Comparison of ENCODE assay signal across 1 cellular context in genomic region chrX:106698693-106699092, GRCh38.
TF ChIP-seq lines count a peak whose summit lies in the region.

No MANE protein-coding gene starts in this region.

TF ChIP-seq in SK-N-SH, 30 proteins besides CTCF, POLR2A, EP300 and RAD21 (continued from another document):
- TF ChIP-seq ZBTB33 (IDR thresholded peaks at IDR 0.05; ENCODE audit: borderline replicate concordance, low read depth) = no peak
- no peak for TF ChIP-seq ELF1 (IDR thresholded peaks at IDR 0.05)
- TF ChIP-seq FOXM1 (IDR thresholded peaks at IDR 0.05; ENCODE audit: low read depth) = no peak
- no peak for TF ChIP-seq GATA2 (CRISPR knock-in tag; IDR thresholded peaks at IDR 0.05)
- TF ChIP-seq MEF2A (IDR thresholded peaks at IDR 0.05; ENCODE audit: borderline replicate concordance, low read depth) = no peak
- no peak for TF ChIP-seq TCF12 (IDR thresholded peaks at IDR 0.05)
- TF ChIP-seq TEAD4 (IDR thresholded peaks at IDR 0.05; ENCODE audit: borderline replicate concordance, insufficient read depth) = no peak
- TF ChIP-seq NRF1 (IDR thresholded peaks at IDR 0.05; ENCODE audit: low read depth, low read length) = no peak
- no peak for TF ChIP-seq GABPA (IDR thresholded peaks at IDR 0.05; ENCODE audit: low read depth)
- no peak for TF ChIP-seq RCOR1 (IDR thresholded peaks at IDR 0.05; ENCODE audit: low read length)
- TF ChIP-seq NFIC (IDR thresholded peaks at IDR 0.05; ENCODE audit: borderline replicate concordance) = no peak
- no peak for TF ChIP-seq SIN3A (IDR thresholded peaks at IDR 0.05; ENCODE audit: borderline replicate concordance, low read depth, low read length)
- TF ChIP-seq POLR2AphosphoS5 (IDR thresholded peaks at IDR 0.05; ENCODE audit: low read depth, low read length) = no peak
- no peak for TF ChIP-seq FOSL2 (IDR thresholded peaks at IDR 0.05; ENCODE audit: borderline replicate concordance, low read depth)
- no peak for TF ChIP-seq FOXJ3 (CRISPR knock-in tag; IDR thresholded peaks at IDR 0.05)
- no peak for TF ChIP-seq YY1 (IDR thresholded peaks at IDR 0.05; ENCODE audit: low read depth)
- no peak for TF ChIP-seq RFX5 (IDR thresholded peaks at IDR 0.05; ENCODE audit: low read length)
TF ChIP-seq in SK-N-SH: peak in this region for 0.
